1 cellular context compared by ENCODE assay signal in genomic region chr22:34015642-34016041, GRCh38.
TF ChIP-seq lines count a peak whose summit lies in the region.

No MANE protein-coding gene starts in this region.

TF ChIP-seq in WTC11, 78 proteins besides CTCF, POLR2A, EP300 and RAD21 (continued from another document):
- TF ChIP-seq ARID4B (CRISPR knock-in tag; IDR thresholded peaks at IDR 0.05; ENCODE audit: borderline replicate concordance) (no peak), ZNF423 (CRISPR knock-in tag; IDR thresholded peaks at IDR 0.05) (no peak), TEAD4 (CRISPR knock-in tag; IDR thresholded peaks at IDR 0.05) (no peak), CREM (CRISPR knock-in tag; IDR thresholded peaks at IDR 0.05) (no peak), ZNF532 (CRISPR knock-in tag; IDR thresholded peaks at IDR 0.05; ENCODE audit: borderline replicate concordance) (no peak), JUN (CRISPR knock-in tag; IDR thresholded peaks at IDR 0.05) (no peak), HMGA2 (CRISPR knock-in tag; IDR thresholded peaks at IDR 0.05) (no peak)
